10 cellular contexts compared by ENCODE assay signal in genomic region chr17:68246271-68247028, GRCh38. TPM values are rescaled to one million over a fixed set of nuclear protein-coding genes. Genes with fewer than 3 reads are reported as not detected.
DNase-seq lines count a peak whose midpoint lies in the region; ATAC-seq and TF ChIP-seq lines count a peak whose summit lies in the region.
"Had no signal": no experiment of that assay in that cellular context is flagged by ENCODE, and none has a peak within 500 bp of the region (broad histone marks: within the 10 kb centered on the region; RNA-seq: fewer than 3 reads in every experiment).

No MANE protein-coding gene starts in this region.

- H3K4me3 ChIP-seq in left ventricle myocardium inferior: peak overlapping the region; percentile 88
- peak overlapping the region; percentile 95; the same call in 1 of the 2 replicates for H3K4me3 ChIP-seq in iPS-20b (ENCODE audit: low read length)
- H3K4me3 ChIP-seq in upper lobe of left lung: peak overlapping the region in 3 of 4 donors; percentile 71 to 90 (median 79)
- no peak overlapping the region for H3K4me3 ChIP-seq in coronary artery
- H3K4me3 ChIP-seq in thyroid gland (replicated peaks in 1 of 3): no peak overlapping the region

- H3K36me3 ChIP-seq in left ventricle myocardium inferior: peaks cover 8% of the 10 kb centered on the region
- peaks cover 4% of the 10 kb centered on the region; the same call in 1 of the 2 replicates for H3K36me3 ChIP-seq in iPS-20b (ENCODE audit: insufficient read depth, low read depth, low read length)
- peaks cover 0 to 2% (median under 1%) of the 10 kb centered on the region in 4 donors for H3K36me3 ChIP-seq in upper lobe of left lung
- H3K36me3 ChIP-seq in thyroid gland: peaks cover 0 to 2% of the 10 kb centered on the region in 2 donors

- peak overlapping the region; percentile 85 for H3K4me3 Mint-ChIP-seq in activated CD4-positive, alpha-beta memory T cell treated with anti-CD3 and anti-CD28 coated beads, Interleukin-2, amount 10 ng/mL, durations not matched to agents 7 days and 5 days

- no peak for TF ChIP-seq CTCF in left ventricle myocardium inferior (IDR thresholded peaks at IDR 0.05; ENCODE audit: borderline replicate concordance)
- no peak for TF ChIP-seq CTCF in upper lobe of left lung (IDR thresholded peaks at IDR 0.05)
- TF ChIP-seq CTCF in coronary artery (IDR thresholded peaks at IDR 0.05): no peak
- TF ChIP-seq CTCF in thyroid gland (IDR thresholded peaks at IDR 0.05): no peak

- 93 to 94% methylated on average over 24 of the region's 24 CpGs for WGBS in upper lobe of left lung, 2 donors
- WGBS in thyroid gland, 2 donors: 93 to 94% methylated on average over 24 of the region's 24 CpGs

- peaks cover 33% of the 10 kb centered on the region for H3K36me3 Mint-ChIP-seq in activated CD4-positive, alpha-beta memory T cell treated with anti-CD3 and anti-CD28 coated beads, Interleukin-2, amount 10 ng/mL, durations not matched to agents 7 days and 5 days (ENCODE audit: low read depth)

- ATAC-seq in upper lobe of left lung (ENCODE audit: low FRiP score in 2 of 2) (no peak), GM18858 (IDR thresholded peaks at IDR 0.05; ENCODE audit: unreplicated experiment) (no peak)

- H3K27me3 ChIP-seq in left ventricle myocardium inferior (ENCODE audit: low read depth): no peaks in the 10 kb centered on the region
- no peaks in the 10 kb centered on the region for H3K27me3 ChIP-seq in iPS-20b (ENCODE audit: insufficient read depth, low read length)
- no peaks in the 10 kb centered on the region for H3K27me3 ChIP-seq in upper lobe of left lung
- no peaks in the 10 kb centered on the region for H3K27me3 ChIP-seq in thyroid gland
- H3K27me3 ChIP-seq: SJSA1 had no signal

- CTCF ChIA-PET in activated CD4-positive, alpha-beta memory T cell treated with anti-CD3 and anti-CD28 coated beads, Interleukin-2, amount 10 ng/mL, durations not matched to agents 7 days and 5 days (lab: Charles Lee): interaction anchor here (1.2 to 5.8 kb wide), 8 partner anchors 9 to 191 kb away, joined by 3 to 27 read pairs (median 8); no protein-coding TSS in a partner anchor

- no peaks in the 10 kb centered on the region for H3K27me3 Mint-ChIP-seq in activated CD4-positive, alpha-beta memory T cell treated with anti-CD3 and anti-CD28 coated beads, Interleukin-2, amount 10 ng/mL, durations not matched to agents 7 days and 5 days

- POLR2A ChIA-PET in activated CD4-positive, alpha-beta memory T cell treated with anti-CD3 and anti-CD28 coated beads, Interleukin-2, amount 10 ng/mL, durations not matched to agents 7 days and 5 days (lab: Charles Lee): interaction anchor here (0.8 to 5.9 kb wide), 19 partner anchors 9 to 217 kb away, joined by 3 to 112 read pairs (median 10); partner anchors contain the start of genes ARSG, SLC16A6 and WIPI1

- H3K9ac ChIP-seq in iPS-20b (ENCODE audit: low read depth, low read length): no peak overlapping the region

- H3K9me3 ChIP-seq in left ventricle myocardium inferior (replicated peaks) (no peaks in the 10 kb centered on the region), iPS-20b (ENCODE audit: insufficient read depth, low read depth, low read length) (no peaks in the 10 kb centered on the region), upper lobe of left lung (no peaks in the 10 kb centered on the region), thyroid gland (no peaks in the 10 kb centered on the region)
- H3K9me3 ChIP-seq: SJSA1 had no signal

- DNase-seq in left ventricle myocardium inferior: no peak
- no peak for DNase-seq in cardiac septum (ENCODE audit: low spot score)
- no peak for DNase-seq in activated CD4-positive, alpha-beta memory T cell treated with anti-CD3 and anti-CD28 coated beads, Interleukin-2, amount 10 ng/mL, durations not matched to agents 7 days and 5 days
- peak in 1 of 2 donors; percentile 51 for DNase-seq in upper lobe of left lung
- DNase-seq in coronary artery (ENCODE audit: low spot score): no peak
- DNase-seq in thyroid gland: no peak
- DNase-seq: NCI-H1092 treated with DMSO at 0.1 percent for 48 hours had no signal

- H3K27ac Mint-ChIP-seq in activated CD4-positive, alpha-beta memory T cell treated with anti-CD3 and anti-CD28 coated beads, Interleukin-2, amount 10 ng/mL, durations not matched to agents 7 days and 5 days: peak overlapping the region; percentile 90

- no peaks in the 10 kb centered on the region for H3K9me3 Mint-ChIP-seq in activated CD4-positive, alpha-beta memory T cell treated with anti-CD3 and anti-CD28 coated beads, Interleukin-2, amount 10 ng/mL, durations not matched to agents 7 days and 5 days

- H3K4me1 Mint-ChIP-seq in activated CD4-positive, alpha-beta memory T cell treated with anti-CD3 and anti-CD28 coated beads, Interleukin-2, amount 10 ng/mL, durations not matched to agents 7 days and 5 days: peaks cover 37% of the 10 kb centered on the region

- H3K27ac ChIP-seq in left ventricle myocardium inferior (replicated peaks) (peak overlapping the region; percentile 98), iPS-20b (ENCODE audit: low read length) (no peak overlapping the region), upper lobe of left lung (peak overlapping the region in 3 of 4 donors; percentile 97 to 99 (median 98)), coronary artery (no peak overlapping the region), thyroid gland (no peak overlapping the region)

- TF ChIP-seq EP300 in upper lobe of left lung (IDR thresholded peaks at IDR 0.05): no peak

- H3K4me1 ChIP-seq in left ventricle myocardium inferior: peaks cover 28% of the 10 kb centered on the region
- no peaks in the 10 kb centered on the region for H3K4me1 ChIP-seq in iPS-20b (ENCODE audit: insufficient read depth, low read length)
- peaks cover 11 to 29% (median 15%) of the 10 kb centered on the region in 4 donors for H3K4me1 ChIP-seq in upper lobe of left lung
- H3K4me1 ChIP-seq in thyroid gland: peaks cover 8 to 11% of the 10 kb centered on the region in 2 donors

- TF ChIP-seq POLR2A in upper lobe of left lung (IDR thresholded peaks at IDR 0.05): no peak
- no peak for TF ChIP-seq POLR2A in thyroid gland (IDR thresholded peaks at IDR 0.05)

- intact Hi-C loops in left ventricle myocardium inferior (cut with micrococcal nuclease) (no loop called here), cardiac septum (cut with DNase I) (loop anchor here (5.0 kb wide), 3 partner anchors 39 to 529 kb away; partner anchors contain the start of genes NOL11 and WIPI1), thyroid gland (cut with DNase I) (no loop called here)

RNA-seq across cellular contexts. Expression of gene AMZ2, which starts 1.4 kb away (rescaled TPM):
- total RNA-seq in left ventricle myocardium inferior (99.9 TPM), cardiac septum (97.4 TPM), upper lobe of left lung (10 to 100 TPM; 19.4 to 50.3 (median 45.8) TPM), thyroid gland (10 to 100 TPM; 25.0 to 72.1 (median 63.1) TPM)
- total RNA-seq in activated CD4-positive, alpha-beta memory T cell treated with anti-CD3 and anti-CD28 coated beads, Interleukin-2, amount 10 ng/mL, durations not matched to agents 7 days and 5 days: 100 to 1,000 TPM; 106 to 121 TPM

RNA-seq across cellular contexts. Expression of gene SLC16A6, which starts 44.5 kb away (rescaled TPM):
- 0.08 TPM for total RNA-seq in left ventricle myocardium inferior
- 0.19 TPM for total RNA-seq in cardiac septum
- 10 to 100 TPM; 10.4 to 10.8 TPM for total RNA-seq in activated CD4-positive, alpha-beta memory T cell treated with anti-CD3 and anti-CD28 coated beads, Interleukin-2, amount 10 ng/mL, durations not matched to agents 7 days and 5 days
- 1 to 10 TPM; 2.4 to 9.9 (median 6.5) TPM for total RNA-seq in upper lobe of left lung
- 1 to 10 TPM in 1 of 4 donors, under 1 TPM in 3; 0.13 to 1.8 (median 0.46) TPM for total RNA-seq in thyroid gland
- total RNA-seq: SJSA1 had no signal

RNA-seq across cellular contexts. Expression of gene ARSG, which starts 44.8 kb away (rescaled TPM):
- 3.7 TPM for total RNA-seq in left ventricle myocardium inferior
- total RNA-seq in cardiac septum: 2.7 TPM
- total RNA-seq in activated CD4-positive, alpha-beta memory T cell treated with anti-CD3 and anti-CD28 coated beads, Interleukin-2, amount 10 ng/mL, durations not matched to agents 7 days and 5 days: 10 to 100 TPM; 13.5 to 16.8 TPM
- 10 to 100 TPM in 2 of 6 donors, 1 to 10 TPM in 4; 3.6 to 16.8 (median 7.7) TPM for total RNA-seq in upper lobe of left lung
- total RNA-seq in thyroid gland: 10 to 100 TPM in 3 of 4 donors, 1 to 10 TPM in 1; 9.1 to 28.3 (median 18.1) TPM
- total RNA-seq: SJSA1 had no signal

Comparison
In these comparisons a context has a peak if more than half of its experiments do, and no peak if none do; other contexts are left out.
1. H3K27ac ChIP-seq: peak in left ventricle myocardium inferior (single experiment) and upper lobe of left lung (3 of 4); none in iPS-20b (single experiment), coronary artery (0 of 2) and thyroid gland (0 of 3).
2. H3K4me3 ChIP-seq: peak in left ventricle myocardium inferior (single experiment), iPS-20b (single experiment) and upper lobe of left lung (3 of 4); none in coronary artery (single experiment) and thyroid gland (0 of 3).